Comparison of ENCODE assay signal across 8 cellular contexts in the genomic region with DNA sequence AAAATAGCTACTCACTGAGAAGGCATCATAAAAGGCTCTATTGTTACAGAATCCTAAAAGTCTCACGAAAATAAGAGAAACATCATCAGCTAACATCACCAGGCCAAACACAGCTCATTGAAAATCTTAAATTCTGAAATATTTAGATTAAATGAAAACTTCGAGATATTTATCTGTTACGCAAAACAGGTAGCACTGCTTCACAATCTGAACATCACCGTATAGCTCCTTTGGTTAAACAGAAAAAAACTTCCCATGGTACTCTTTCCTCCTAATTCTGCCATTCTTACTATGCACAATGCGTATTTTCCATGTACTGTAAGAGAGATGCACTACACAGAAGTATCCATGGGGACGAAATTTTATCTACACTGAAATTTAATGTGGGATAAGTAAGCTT. TPM values are rescaled to one million over a fixed set of nuclear protein-coding genes. Genes with fewer than 3 reads are reported as not detected.
A peak's percentile ranks its signal among the peaks of the same experiment; 100 is the strongest.
DNase-seq lines count a peak whose midpoint lies in the region; FAIRE-seq and TF ChIP-seq lines count a peak whose summit lies in the region.

No MANE protein-coding gene starts in this region.

- H3K4me3 ChIP-seq in A673 (ENCODE audit: low read depth, low read length, poor library complexity, severe bottlenecking) (peak overlapping the region; percentile 93), adipocyte (ENCODE audit: low read length) (peak overlapping the region; percentile 97), mesenchymal stem cell (ENCODE audit: insufficient read depth in 1 of 2, low read depth in 1 of 2, low read length in 2 of 2) (peak overlapping the region in 1 of 2 experiments; percentile 93)

- H4K8ac ChIP-seq in H9 (replicated peaks; ENCODE audit: insufficient read length, low read depth, low read length) (no peak overlapping the region), mesenchymal stem cell (ENCODE audit: low read length) (no peak overlapping the region)

- no peak overlapping the region for H3K18ac ChIP-seq in H9 (ENCODE audit: insufficient read length, low read depth, low read length)
- no peak overlapping the region for H3K18ac ChIP-seq in mesenchymal stem cell (ENCODE audit: low read depth in 1 of 2, low read length in 2 of 2)

- peaks cover 0 to 1% of the 10 kb centered on the region in 2 experiments; a peak in 3 of 5 replicates for H3K9me3 Mint-ChIP-seq in H9

- intact Hi-C loops in A673 (cut with micrococcal nuclease; ENCODE audit: unreplicated experiment), result loop anchor here (5.0 kb wide), 1 partner anchor 83 kb away; the partner anchor contains the start of gene WDR89

- H3K56ac ChIP-seq in H9 (ENCODE audit: insufficient read length, low read depth, low read length), result no peak overlapping the region

- no peak overlapping the region for H3K23ac ChIP-seq in H9 (ENCODE audit: insufficient read length, low read depth, low read length)
- H3K23ac ChIP-seq in mesenchymal stem cell (ENCODE audit: low read length in 2 of 2), result no peak overlapping the region

- no peak overlapping the region for H3T11ph ChIP-seq in H9 (ENCODE audit: low read length)

- H2AFZ ChIP-seq in H9 (ENCODE audit: low read length), result no peak overlapping the region
- no peak overlapping the region for H2AFZ ChIP-seq in mesenchymal stem cell (ENCODE audit: low read depth, low read length)

- H3K4ac ChIP-seq in H9 (ENCODE audit: low read depth, low read length), result no peak overlapping the region
- no peak overlapping the region for H3K4ac ChIP-seq in mesenchymal stem cell (ENCODE audit: low read depth in 1 of 2, low read length in 2 of 2)

- H3K4me1 ChIP-seq in A673 (ENCODE audit: insufficient read depth, low read length, poor library complexity, severe bottlenecking) (no peaks in the 10 kb centered on the region), H9 (ENCODE audit: insufficient read depth, low read length) (peaks cover 5% of the 10 kb centered on the region; the same call in 1 of the 2 replicates), adipocyte (ENCODE audit: control insufficient read depth, insufficient read depth, low read length) (peaks cover 15% of the 10 kb centered on the region), mesenchymal stem cell (ENCODE audit: control insufficient read depth, insufficient read depth, low read depth, low read length) (no peaks in the 10 kb centered on the region)

- no peaks in the 10 kb centered on the region; a peak in 2 of 7 replicates for H3K36me3 Mint-ChIP-seq in H9 (ENCODE audit: insufficient read depth in 1 of 3, low read depth in 3 of 3)

- no peaks in the 10 kb centered on the region for H3K79me1 ChIP-seq in H9 (ENCODE audit: insufficient read depth, low read depth, low read length, poor library complexity, severe bottlenecking)
- peaks cover 11% of the 10 kb centered on the region for H3K79me1 ChIP-seq in mesenchymal stem cell (replicated peaks; ENCODE audit: low read length, poor library complexity, severe bottlenecking)

- H3K27ac Mint-ChIP-seq in H9, result no peak overlapping the region

- no peak overlapping the region for H2BK20ac ChIP-seq in H9 (ENCODE audit: low read depth, low read length, poor library complexity, severe bottlenecking)

- H3K79me2 ChIP-seq in H9 (ENCODE audit: insufficient read depth, low read length), result no peaks in the 10 kb centered on the region

- H3K9me3 ChIP-seq in A673 (ENCODE audit: low read depth, low read length, poor library complexity, severe bottlenecking), result no peaks in the 10 kb centered on the region
- H3K9me3 ChIP-seq in H9 (ENCODE audit: control insufficient read depth, low read depth, low read length), result no peaks in the 10 kb centered on the region
- no peaks in the 10 kb centered on the region for H3K9me3 ChIP-seq in adipocyte (ENCODE audit: control insufficient read depth, low read length)
- H3K9me3 ChIP-seq in mesenchymal stem cell (ENCODE audit: control insufficient read depth, low read length), result peaks cover under 1% of the 10 kb centered on the region

- DNase-seq in A673 (ENCODE audit: low spot score) (no peak), H9 (no peak), adipocyte (ENCODE audit: low read depth) (peak; percentile 11), mesenchymal stem cell (peak; percentile 6), D721Med (ENCODE audit: insufficient read length, low spot score) (no peak)
- no peak for DNase-seq in stimulated activated CD4-positive, alpha-beta T cell treated with anti-CD3 and anti-CD28 coated beads, Interleukin-12 subunit alpha, Interleukin-12 subunit beta, amount 100 ng/mL, for 4 hours
- no peak for DNase-seq in activated effector memory CD4-positive, alpha-beta T cell treated with Interleukin-2 at 50 U/mL for 16 hours
- DNase-seq in stimulated activated CD4-positive, alpha-beta T cell treated with anti-CD3 and anti-CD28 coated beads, Interleukin-15, amount 100 ng/mL, for 24 hours, result no peak

- no TSS peak for BruUV-seq in A673 (replicated peaks; lab: Mats Ljungman, UMichigan)

- no peak overlapping the region for H4K5ac ChIP-seq in H9 (ENCODE audit: insufficient read length, low read depth, low read length)

- peaks cover 34% of the 10 kb centered on the region for H3K27me3 Mint-ChIP-seq in H9 (ENCODE audit: low read depth)

- no peak overlapping the region for H2BK12ac ChIP-seq in H9 (ENCODE audit: insufficient read length, low read depth, low read length)
- no peak overlapping the region for H2BK12ac ChIP-seq in mesenchymal stem cell (ENCODE audit: low read length in 2 of 2)

- no peaks in the 10 kb centered on the region for H4K20me1 ChIP-seq in H9 (ENCODE audit: control insufficient read depth, insufficient read depth, insufficient read length)

- H3K36me3 ChIP-seq in A673 (ENCODE audit: insufficient read depth, low read length, poor library complexity, severe bottlenecking) (no peaks in the 10 kb centered on the region), adipocyte (ENCODE audit: control insufficient read depth, insufficient read depth, low read length, severe bottlenecking) (no peaks in the 10 kb centered on the region), mesenchymal stem cell (ENCODE audit: control insufficient read depth in 1 of 2, insufficient read depth in 2 of 2, low read depth in 1 of 2, low read length in 2 of 2) (peaks cover 4 to 8% of the 10 kb centered on the region in 2 experiments)

- no peak overlapping the region for H3K9ac ChIP-seq in H9 (ENCODE audit: extremely low read depth, insufficient read length, low read length)
- H3K9ac ChIP-seq in adipocyte (ENCODE audit: low read length), result peak overlapping the region; percentile 94
- H3K9ac ChIP-seq in mesenchymal stem cell (ENCODE audit: low read length), result peak overlapping the region; percentile 92

- H3K23me2 ChIP-seq in H9 (ENCODE audit: insufficient read length, low read depth, low read length, poor library complexity, severe bottlenecking), result peaks cover 7% of the 10 kb centered on the region

- no peak for FAIRE-seq in D721Med (lab: Jason Lieb, UNC)

- H2BK120ac ChIP-seq in H9 (ENCODE audit: low read depth, low read length, poor library complexity, severe bottlenecking) (no peak overlapping the region), mesenchymal stem cell (ENCODE audit: low read depth, low read length) (no peak overlapping the region)

- H2BK15ac ChIP-seq in H9 (ENCODE audit: low read depth, low read length) (no peak overlapping the region), mesenchymal stem cell (ENCODE audit: low read depth, poor library complexity, severe bottlenecking) (no peak overlapping the region)

- TF ChIP-seq CTCF in A673 (conservative IDR thresholded peaks at IDR 0.05; ENCODE audit: low read depth, low read length) (no peak), H9 (conservative IDR thresholded peaks at IDR 0.05) (no peak), D721Med (IDR thresholded peaks at IDR 0.05; ENCODE audit: insufficient read depth, missing control alignments) (no peak)

- POLR2A ChIA-PET in A673 (lab: Charles Lee; ENCODE audit: low non-redundant PET), result no interaction called here

- H2BK5ac ChIP-seq in H9 (ENCODE audit: insufficient read length, low read length), result no peak overlapping the region
- no peak overlapping the region for H2BK5ac ChIP-seq in mesenchymal stem cell (ENCODE audit: low read depth, low read length, poor library complexity, severe bottlenecking)

- H3K4me3 Mint-ChIP-seq in H9, result peak overlapping the region; percentile 97 to 100

- CTCF ChIA-PET in A673 (lab: Charles Lee), result interaction anchor here (0.5 to 0.6 kb wide), 2 partner anchors 578 to 1564 kb away, joined by 3 to 5 read pairs; no protein-coding TSS in a partner anchor

- no peak overlapping the region for H3K14ac ChIP-seq in H9 (ENCODE audit: insufficient read depth, low read length)
- H3K14ac ChIP-seq in mesenchymal stem cell (ENCODE audit: low read length in 2 of 2), result no peak overlapping the region

- peaks cover 23 to 24% of the 10 kb centered on the region in 2 experiments for H3K4me1 Mint-ChIP-seq in H9

- no peak overlapping the region for H3K27ac ChIP-seq in A673 (ENCODE audit: low read depth, low read length, poor library complexity, severe bottlenecking)
- H3K27ac ChIP-seq in H9 (ENCODE audit: insufficient read length, low read depth, low read length), result no peak overlapping the region
- no peak overlapping the region for H3K27ac ChIP-seq in mesenchymal stem cell (ENCODE audit: low read length, poor library complexity, severe bottlenecking)

- WGBS in H9 (ENCODE audit: extremely low coverage, insufficient read length, low lambda C conversion rate), result no CpG with 5 or more reads among the region's 6 CpGs
- 96% methylated on average over 5 of the region's 6 CpGs for WGBS in mesenchymal stem cell

- H3K27me3 ChIP-seq in A673 (replicated peaks; ENCODE audit: insufficient read depth, low read depth, low read length, poor library complexity), result no peaks in the 10 kb centered on the region
- no peaks in the 10 kb centered on the region; the same call in 1 of the 2 replicates for H3K27me3 ChIP-seq in H9 (ENCODE audit: insufficient read depth, low read length)
- no peaks in the 10 kb centered on the region for H3K27me3 ChIP-seq in adipocyte (replicated peaks; ENCODE audit: control insufficient read depth, insufficient read depth, low read length)
- no peaks in the 10 kb centered on the region for H3K27me3 ChIP-seq in mesenchymal stem cell (ENCODE audit: control insufficient read depth in 1 of 2, insufficient read depth in 1 of 2, low read length in 2 of 2)

- H3K4me2 ChIP-seq in H9 (ENCODE audit: insufficient read depth, insufficient read length, low read length), result peak overlapping the region; percentile 46
- H3K4me2 ChIP-seq in mesenchymal stem cell (ENCODE audit: low read length, poor library complexity, severe bottlenecking), result peak overlapping the region; percentile 56

- H2AK5ac ChIP-seq in H9 (ENCODE audit: insufficient read length, low read length), result no peak overlapping the region
- no peak overlapping the region for H2AK5ac ChIP-seq in mesenchymal stem cell (ENCODE audit: low read length, severe bottlenecking)

- H4K91ac ChIP-seq in H9 (ENCODE audit: insufficient read length, low read depth, low read length), result no peak overlapping the region
- no peak overlapping the region for H4K91ac ChIP-seq in mesenchymal stem cell (ENCODE audit: low read length)

RNA-seq across cellular contexts. Expression of gene SGPP1, which starts 2.1 kb away (rescaled TPM):
- 12.8 and 13.5 TPM in 2 replicates for total RNA-seq in A673 (2021)
- 5.5 and 5.8 TPM in 2 replicates for total RNA-seq in H9 (2021)
- polyA plus RNA-seq in mesenchymal stem cell (2013, experiment 1 of 2), result 18.8 TPM
- polyA plus RNA-seq in mesenchymal stem cell (2013, experiment 2 of 2), result 21.8 TPM

Comparison
In these comparisons a context has a peak if more than half of its experiments do, and no peak if none do; other contexts are left out.
1. DNase-seq: peak in adipocyte (single experiment) and mesenchymal stem cell (single experiment); none in A673 (single experiment), H9 (single experiment), stimulated activated CD4-positive, alpha-beta T cell treated with anti-CD3 and anti-CD28 coated beads, Interleukin-12 subunit alpha, Interleukin-12 subunit beta, amount 100 ng/mL, for 4 hours (single experiment), activated effector memory CD4-positive, alpha-beta T cell treated with Interleukin-2 at 50 U/mL for 16 hours (single experiment), D721Med (single experiment) and stimulated activated CD4-positive, alpha-beta T cell treated with anti-CD3 and anti-CD28 coated beads, Interleukin-15, amount 100 ng/mL, for 24 hours (single experiment).